Comparison of ENCODE assay signal across 25 cellular contexts in genomic region chr10:96295475-96295874, GRCh38. TPM values are rescaled to one million over a fixed set of nuclear protein-coding genes. Genes with fewer than 3 reads are reported as not detected.
"Had no signal": no experiment of that assay in that cellular context is flagged by ENCODE, and none has a peak within 500 bp of the region (broad histone marks: within the 10 kb centered on the region; RNA-seq: fewer than 3 reads in every experiment).

No MANE protein-coding gene starts in this region.

- H3K36me3 Mint-ChIP-seq: stimulated activated naive B cell treated with anti-CD40 and anti-IgM and Interleukin-4, amounts not matched to agents 10 μg/mL and 1 μg/mL and 100 μg/mL, for 72 hours; WTC11 had no signal

- DNase-seq: activated CD4-positive, alpha-beta T cell treated with anti-CD3 and anti-CD28 coated beads for 48 hours; activated CD8-positive, alpha-beta memory T cell treated with anti-CD3 and anti-CD28 coated beads, Interleukin-2, amount 50 U/mL, for 48 hours; activated naive CD4-positive, alpha-beta T cell; effector memory CD4-positive, alpha-beta T cell; foreskin keratinocyte; head of caudate nucleus; kidney glomerular epithelial cell; mesenchymal stem cell; occipital lobe; stimulated activated CD4-positive, alpha-beta T cell treated with anti-CD3 and anti-CD28 coated beads, Interleukin-2, amount 100 ng/mL, for 48 hours; stimulated activated naive B cell treated with anti-CD40 and anti-IgM and Interleukin-4, amounts not matched to agents 10 μg/mL and 1 μg/mL and 100 μg/mL, for 72 hours; uterus had no signal

- H3K9me3 Mint-ChIP-seq: activated T-helper 1 cell treated with anti-CD3 and anti-CD28 coated beads, Interleukin-12 subunit alpha, Interleukin-12 subunit beta, Interleukin-2, Interleukin-4 antibody, amounts not matched to agents 30 ng/mL and 10 ng/mL and 1 ng/mL, durations not matched to agents 14 hours and 24 hours and 36 hours; dendritic cell treated with granulocyte-macrophage colony-stimulating factor and Interleukin-4, amounts not matched to agents 40 ng/mL and 50 ng/mL, for 4 days; nephron; stimulated activated naive B cell treated with anti-CD40 and anti-IgM and Interleukin-4, amounts not matched to agents 10 μg/mL and 1 μg/mL and 100 μg/mL, for 72 hours; WTC11 had no signal

- H3K27ac Mint-ChIP-seq: activated T-helper 1 cell treated with anti-CD3 and anti-CD28 coated beads, Interleukin-12 subunit alpha, Interleukin-12 subunit beta, Interleukin-2, Interleukin-4 antibody, amounts not matched to agents 30 ng/mL and 10 ng/mL and 1 ng/mL, durations not matched to agents 14 hours and 24 hours and 36 hours; dendritic cell treated with granulocyte-macrophage colony-stimulating factor and Interleukin-4, amounts not matched to agents 40 ng/mL and 50 ng/mL, for 4 days; nephron; progenitor cell of endocrine pancreas; stimulated activated naive B cell treated with anti-CD40 and anti-IgM and Interleukin-4, amounts not matched to agents 10 μg/mL and 1 μg/mL and 100 μg/mL, for 72 hours; WTC11 had no signal

- H3K36me3 ChIP-seq: right atrium auricular region, tibial nerve, uterus had no signal

- H3K4me3 Mint-ChIP-seq: activated T-helper 1 cell treated with anti-CD3 and anti-CD28 coated beads, Interleukin-12 subunit alpha, Interleukin-12 subunit beta, Interleukin-2, Interleukin-4 antibody, amounts not matched to agents 30 ng/mL and 10 ng/mL and 1 ng/mL, durations not matched to agents 14 hours and 24 hours and 36 hours; dendritic cell treated with granulocyte-macrophage colony-stimulating factor and Interleukin-4, amounts not matched to agents 40 ng/mL and 50 ng/mL, for 4 days; nephron; stimulated activated naive B cell treated with anti-CD40 and anti-IgM and Interleukin-4, amounts not matched to agents 10 μg/mL and 1 μg/mL and 100 μg/mL, for 72 hours; WTC11 had no signal

- H3K4me3 ChIP-seq: right atrium auricular region, tibial nerve, uterus had no signal

- ATAC-seq: foreskin keratinocyte; stimulated activated naive B cell treated with anti-CD40 and anti-IgM and Interleukin-4, amounts not matched to agents 10 μg/mL and 1 μg/mL and 100 μg/mL, for 72 hours; WTC11 had no signal

- H3K27me3 ChIP-seq: right atrium auricular region, uterus had no signal

- H3K27me3 Mint-ChIP-seq: dendritic cell treated with granulocyte-macrophage colony-stimulating factor and Interleukin-4, amounts not matched to agents 40 ng/mL and 50 ng/mL, for 4 days; stimulated activated naive B cell treated with anti-CD40 and anti-IgM and Interleukin-4, amounts not matched to agents 10 μg/mL and 1 μg/mL and 100 μg/mL, for 72 hours had no signal

- H3K9me3 ChIP-seq: right atrium auricular region, tibial nerve, uterus had no signal

- H3K27ac ChIP-seq: foreskin keratinocyte, right atrium auricular region, tibial nerve, uterus had no signal

- H3K4me1 ChIP-seq: foreskin keratinocyte, tibial nerve, uterus had no signal

RNA-seq across cellular contexts. Expression of gene DNTT, which starts 8.8 kb away (rescaled TPM):
- total RNA-seq: activated T-helper 1 cell treated with anti-CD3 and anti-CD28 coated beads, Interleukin-12 subunit alpha, Interleukin-12 subunit beta, Interleukin-2, Interleukin-4 antibody, amounts not matched to agents 30 ng/mL and 10 ng/mL and 1 ng/mL, durations not matched to agents 14 hours and 24 hours and 36 hours; astrocyte; bronchial epithelial cell; cerebellum; foreskin keratinocyte; mucosa of gallbladder; occipital lobe; progenitor cell of endocrine pancreas; right atrium auricular region; skeletal muscle tissue; subcutaneous adipose tissue; tibial nerve; WTC11 had no signal

RNA-seq across cellular contexts. Expression of gene BLNK, which starts 24.1 kb away (rescaled TPM):
- total RNA-seq: activated T-helper 1 cell treated with anti-CD3 and anti-CD28 coated beads, Interleukin-12 subunit alpha, Interleukin-12 subunit beta, Interleukin-2, Interleukin-4 antibody, amounts not matched to agents 30 ng/mL and 10 ng/mL and 1 ng/mL, durations not matched to agents 14 hours and 24 hours and 36 hours; astrocyte; foreskin keratinocyte; WTC11 had no signal
